Comparison of ENCODE assay signal across 24 cellular contexts in genomic region chr5:73438897-73439470, GRCh38. TPM values are rescaled to one million over a fixed set of nuclear protein-coding genes. Genes with fewer than 3 reads are reported as not detected.
"Had no signal": no experiment of that assay in that cellular context is flagged by ENCODE, and none has a peak within 500 bp of the region (broad histone marks: within the 10 kb centered on the region; RNA-seq: fewer than 3 reads in every experiment).

No MANE protein-coding gene starts in this region.

- H3K9ac ChIP-seq: parathyroid adenoma had no signal

- H3K27ac ChIP-seq: coronary artery, heart right ventricle, parathyroid adenoma, upper lobe of left lung had no signal

- DNase-seq: activated B cell treated with CpG ODN at 0.5 μM for 24 hours; activated CD4-positive, alpha-beta T cell treated with anti-CD3 and anti-CD28 coated beads for 36 hours; activated CD4-positive, alpha-beta T cell treated with anti-CD3 and anti-CD28 coated beads, Interleukin-2, amount 50 U/mL, for 48 hours; activated CD8-positive, alpha-beta memory T cell treated with anti-CD3 and anti-CD28 coated beads, Interleukin-2, amount 50 U/mL, for 48 hours; activated naive CD4-positive, alpha-beta T cell treated with Interleukin-2 at 50 U/mL for 16 hours; activated naive CD8-positive, alpha-beta T cell treated with anti-CD3 and anti-CD28 coated beads for 36 hours; activated T-cell treated with anti-CD3 and anti-CD28 coated beads, Interleukin-2, amount 50 U/mL, for 48 hours; cerebellar nuclear complex; endodermal cell; esophagus squamous epithelium; heart right ventricle; kidney; naive thymus-derived CD4-positive, alpha-beta T cell; right cardiac atrium; stimulated activated CD4-positive, alpha-beta T cell treated with anti-CD3 and anti-CD28 coated beads, Interleukin-4, amount 100 ng/mL, for 24 hours; stimulated activated naive CD4-positive, alpha-beta T cell treated with Interleukin-2 at 50 U/mL for 16 hours; T1000; upper lobe of left lung had no signal

- H3K4me3 ChIP-seq: coronary artery, esophagus squamous epithelium, heart right ventricle, lung, thoracic aorta, upper lobe of left lung had no signal

- H3K4me3 Mint-ChIP-seq: activated B cell treated with CpG ODN at 0.5 μM for 24 hours; activated CD4-positive, alpha-beta T cell treated with anti-CD3 and anti-CD28 coated beads for 36 hours; activated naive CD8-positive, alpha-beta T cell treated with anti-CD3 and anti-CD28 coated beads for 36 hours; naive thymus-derived CD4-positive, alpha-beta T cell; T-helper 1 cell treated with Interleukin-12 subunit alpha and Interleukin-12 subunit beta and Interleukin-4 antibody, amounts not matched to agents 30 μg/mL and 1 μg/mL, for 36 hours had no signal

- H3K36me3 ChIP-seq: esophagus squamous epithelium, heart right ventricle, thoracic aorta, upper lobe of left lung had no signal

- H3K9me3 ChIP-seq: esophagus squamous epithelium, heart right ventricle, thoracic aorta, upper lobe of left lung had no signal

- H2AFZ ChIP-seq: parathyroid adenoma had no signal

- H3K9me3 Mint-ChIP-seq: activated naive CD8-positive, alpha-beta T cell treated with anti-CD3 and anti-CD28 coated beads for 36 hours; endodermal cell had no signal

- H3K4me1 ChIP-seq: parathyroid adenoma had no signal

- H3K79me2 ChIP-seq: parathyroid adenoma had no signal

- H3K27ac Mint-ChIP-seq: activated B cell treated with CpG ODN at 0.5 μM for 24 hours; activated CD4-positive, alpha-beta T cell treated with anti-CD3 and anti-CD28 coated beads for 36 hours; activated naive CD8-positive, alpha-beta T cell treated with anti-CD3 and anti-CD28 coated beads for 36 hours; endodermal cell; T-helper 1 cell treated with Interleukin-12 subunit alpha and Interleukin-12 subunit beta and Interleukin-4 antibody, amounts not matched to agents 30 μg/mL and 1 μg/mL, for 36 hours had no signal

- H3K36me3 Mint-ChIP-seq: activated naive CD8-positive, alpha-beta T cell treated with anti-CD3 and anti-CD28 coated beads for 36 hours had no signal

- ATAC-seq: activated CD4-positive, alpha-beta T cell treated with anti-CD3 and anti-CD28 coated beads for 36 hours; heart right ventricle; left lobe of liver; naive thymus-derived CD4-positive, alpha-beta T cell; right cardiac atrium had no signal

RNA-seq across cellular contexts. Expression of gene FOXD1, which starts 9.6 kb away (rescaled TPM):
- total RNA-seq: left lobe of liver, right cardiac atrium had no signal
- polyA plus RNA-seq: naive thymus-derived CD4-positive, alpha-beta T cell had no signal
